Comparison of ENCODE assay signal across 19 cellular contexts in genomic region chr1:244817415-244817894, GRCh38.
"Had no signal": no experiment of that assay in that cellular context is flagged by ENCODE, and none has a peak within 500 bp of the region (broad histone marks: within the 10 kb centered on the region; RNA-seq: fewer than 3 reads in every experiment).

No MANE protein-coding gene starts in this region.

- H3K36me3 ChIP-seq: breast epithelium, esophagus muscularis mucosa, left ventricle myocardium inferior, ovary, stomach, thoracic aorta, upper lobe of right lung had no signal

- H3K36me3 Mint-ChIP-seq: activated naive CD4-positive, alpha-beta T cell treated with anti-CD3 and anti-CD28 coated beads, Interleukin-2, amount 50 U/mL, for 24 hours; naive thymus-derived CD8-positive, alpha-beta T cell had no signal

- H3K9me3 ChIP-seq: breast epithelium, esophagus muscularis mucosa, left ventricle myocardium inferior, ovary, psoas muscle, stomach, thoracic aorta, upper lobe of right lung had no signal

- H3K27ac ChIP-seq: breast epithelium, coronary artery, esophagus muscularis mucosa, left ventricle myocardium inferior, ovary, psoas muscle, stomach, thoracic aorta, VCaP had no signal

- H3K4me3 ChIP-seq: breast epithelium, coronary artery, esophagus muscularis mucosa, left ventricle myocardium inferior, ovary, psoas muscle, stomach, thoracic aorta had no signal

- H3K4me1 ChIP-seq: breast epithelium, esophagus muscularis mucosa, left ventricle myocardium inferior, psoas muscle, stomach, upper lobe of right lung had no signal

- H3K9me3 Mint-ChIP-seq: activated naive CD4-positive, alpha-beta T cell treated with anti-CD3 and anti-CD28 coated beads, Interleukin-2, amount 50 U/mL, for 24 hours; activated T-cell treated with anti-CD3 and anti-CD28 coated beads, Interleukin-2, amount 50 U/mL, for 72 hours; naive thymus-derived CD8-positive, alpha-beta T cell had no signal

- H3K27ac Mint-ChIP-seq: activated naive CD4-positive, alpha-beta T cell treated with anti-CD3 and anti-CD28 coated beads, Interleukin-2, amount 50 U/mL, for 24 hours; activated T-cell treated with anti-CD3 and anti-CD28 coated beads, Interleukin-2, amount 50 U/mL, for 72 hours; naive thymus-derived CD8-positive, alpha-beta T cell had no signal

- FAIRE-seq: astrocyte had no signal

- H3K27me3 ChIP-seq: breast epithelium, ovary, stomach, upper lobe of right lung had no signal

- ATAC-seq: activated T-cell treated with anti-CD3 and anti-CD28 coated beads, Interleukin-2, amount 50 U/mL, for 72 hours; naive thymus-derived CD8-positive, alpha-beta T cell; psoas muscle; right cardiac atrium; upper lobe of right lung had no signal

- H3K4me3 Mint-ChIP-seq: activated naive CD4-positive, alpha-beta T cell treated with anti-CD3 and anti-CD28 coated beads, Interleukin-2, amount 50 U/mL, for 24 hours; activated T-cell treated with anti-CD3 and anti-CD28 coated beads, Interleukin-2, amount 50 U/mL, for 72 hours had no signal

- DNase-seq: activated CD4-positive, alpha-beta T cell treated with anti-CD3 and anti-CD28 coated beads for 1 hour; activated CD8-positive, alpha-beta memory T cell treated with anti-CD3 and anti-CD28 coated beads for 24 hours; activated gamma-delta T cell; activated T-cell treated with anti-CD3 and anti-CD28 coated beads, Interleukin-2, amount 50 U/mL, for 72 hours; left ventricle myocardium inferior; mesenchymal stem cell; naive thymus-derived CD8-positive, alpha-beta T cell; ovary; psoas muscle; right cardiac atrium; stomach; upper lobe of right lung had no signal
